ENCODE assay signal across 1 cellular context in genomic region chr16:89586853-89587252, GRCh38.
TF ChIP-seq lines count a peak whose summit lies in the region.

No MANE protein-coding gene starts in this region.

TF ChIP-seq in K562, 482 proteins besides CTCF, POLR2A, EP300 and RAD21 (continues in another document):
- TF ChIP-seq ZNF197 (CRISPR knock-in tag; IDR thresholded peaks at IDR 0.05; ENCODE audit: low read depth), result no peak
- TF ChIP-seq PHF20 (IDR thresholded peaks at IDR 0.05; ENCODE audit: partially characterized antibody), result peak; percentile 64
- TF ChIP-seq HMGN3 (IDR thresholded peaks at IDR 0.05; ENCODE audit: borderline replicate concordance, extremely low read depth, insufficient read length, low read depth, low read length), result peak; percentile 41
- no peak for TF ChIP-seq NFXL1 (CRISPR knock-in tag; IDR thresholded peaks at IDR 0.05)
- TF ChIP-seq HIVEP1 (CRISPR knock-in tag; IDR thresholded peaks at IDR 0.05), result no peak
- TF ChIP-seq CBX3 (IDR thresholded peaks at IDR 0.05; ENCODE audit: borderline replicate concordance in 1 of 2, low read length in 2 of 2), result peak in 1 of 2 experiments; percentile 49; a peak in 2 of 3 replicates
- TF ChIP-seq GATAD2A (IDR thresholded peaks at IDR 0.05), result no peak
- TF ChIP-seq TFAP4 (CRISPR knock-in tag; IDR thresholded peaks at IDR 0.05; ENCODE audit: borderline replicate concordance), result peak; percentile 36; the same call in 1 of the 2 replicates
- TF ChIP-seq SP2 (IDR thresholded peaks at IDR 0.05; ENCODE audit: extremely low read depth, low read depth, low read length, poor library complexity, severe bottlenecking), result no peak
- peak; percentile 46 for TF ChIP-seq NFIC (IDR thresholded peaks at IDR 0.05)
- TF ChIP-seq ARNT (IDR thresholded peaks at IDR 0.05), result 0 out of 4 replicates have a peak, but pooled peaks of 1 of the 2 experiments have one; percentile 31
- no peak for TF ChIP-seq ZNF274 (IDR thresholded peaks at IDR 0.05; ENCODE audit: borderline replicate concordance, low read depth, low read length)
- TF ChIP-seq GATAD2B (IDR thresholded peaks at IDR 0.05; ENCODE audit: borderline replicate concordance), result no peak
- TF ChIP-seq MXD1 (CRISPR knock-in tag; IDR thresholded peaks at IDR 0.05; ENCODE audit: borderline replicate concordance, poor library complexity, severe bottlenecking), result no peak
- TF ChIP-seq SMAD1 (IDR thresholded peaks at IDR 0.05; ENCODE audit: low read depth, low read length, partially characterized antibody), result no peak
- no peak for TF ChIP-seq ZNF764 (CRISPR knock-in tag; IDR thresholded peaks at IDR 0.05; ENCODE audit: low read depth)
- no peak for TF ChIP-seq HSF4 (CRISPR knock-in tag; IDR thresholded peaks at IDR 0.05; ENCODE audit: borderline replicate concordance)
- no peak for TF ChIP-seq E2F6 (IDR thresholded peaks at IDR 0.05; ENCODE audit: borderline replicate concordance in 1 of 2, extremely low read depth in 1 of 2, insufficient read depth in 1 of 2, insufficient read length in 1 of 2, low read depth in 1 of 2, low read length in 1 of 2, poor library complexity in 1 of 2, severe bottlenecking in 1 of 2)
- TF ChIP-seq ERF (CRISPR knock-in tag; IDR thresholded peaks at IDR 0.05), result no peak
- TF ChIP-seq SP1 (CRISPR knock-in tag; IDR thresholded peaks at IDR 0.05), result peak; percentile 90
- no peak for TF ChIP-seq RBM34 (IDR thresholded peaks at IDR 0.05; ENCODE audit: borderline replicate concordance, insufficient read depth, low read length)
- TF ChIP-seq MLX (CRISPR knock-in tag; conservative IDR thresholded peaks at IDR 0.05), result no peak
- TF ChIP-seq ATF3 (IDR thresholded peaks at IDR 0.05), result no peak
- no peak for TF ChIP-seq ATF3 (CRISPR knock-in tag; conservative IDR thresholded peaks at IDR 0.05)
- peak; percentile 54 to 63; a peak in 2 of 4 replicates for TF ChIP-seq TRIM24 (IDR thresholded peaks at IDR 0.05)
- TF ChIP-seq KDM4B (IDR thresholded peaks at IDR 0.05; ENCODE audit: borderline replicate concordance in 2 of 2, low read depth in 1 of 2), result no peak
- TF ChIP-seq TAF15 (IDR thresholded peaks at IDR 0.05; ENCODE audit: low read depth, low read length), result no peak
- no peak for TF ChIP-seq E2F4 (CRISPR knock-in tag; IDR thresholded peaks at IDR 0.05; ENCODE audit: low read depth)
- no peak for TF ChIP-seq CREM (IDR thresholded peaks at IDR 0.05; ENCODE audit: low read depth)
- TF ChIP-seq EGR1 (conservative IDR thresholded peaks at IDR 0.05), result peak; percentile 62
- TF ChIP-seq RBFOX2 (IDR thresholded peaks at IDR 0.05; ENCODE audit: low read depth, low read length), result peak; percentile 37; the same call in 1 of the 2 replicates
- TF ChIP-seq THRA (IDR thresholded peaks at IDR 0.05), result no peak
- no peak for TF ChIP-seq ZNF398 (CRISPR knock-in tag; IDR thresholded peaks at IDR 0.05)
- TF ChIP-seq SAFB2 (IDR thresholded peaks at IDR 0.05; ENCODE audit: borderline replicate concordance, low read depth, low read length, severe bottlenecking), result no peak
- peak; percentile 33; the same call in 1 of the 2 replicates for TF ChIP-seq ZNF740 (CRISPR knock-in tag; IDR thresholded peaks at IDR 0.05)
- TF ChIP-seq ZNF740 (tag; IDR thresholded peaks at IDR 0.05), result no peak
- TF ChIP-seq SMARCB1 (IDR thresholded peaks at IDR 0.05; ENCODE audit: insufficient read length, low read depth), result no peak
- no peak for TF ChIP-seq ZNF766 (CRISPR knock-in tag; conservative IDR thresholded peaks at IDR 0.05)
- no peak for TF ChIP-seq ZBTB43 (CRISPR knock-in tag; IDR thresholded peaks at IDR 0.05)
- TF ChIP-seq ILK (tag; IDR thresholded peaks at IDR 0.05; ENCODE audit: borderline replicate concordance, low read depth), result no peak
- no peak for TF ChIP-seq DIDO1 (tag; IDR thresholded peaks at IDR 0.05; ENCODE audit: low read depth)
- no peak for TF ChIP-seq NELFE (IDR thresholded peaks at IDR 0.05; ENCODE audit: insufficient read depth, insufficient read length)
- no peak for TF ChIP-seq TRIM28 (IDR thresholded peaks at IDR 0.05)
- TF ChIP-seq RBM39 (optimal IDR thresholded peaks at IDR 0.05; ENCODE audit: low read depth, low read length), result no peak
- TF ChIP-seq MCM2 (IDR thresholded peaks at IDR 0.05; ENCODE audit: low read depth), result no peak
- TF ChIP-seq ZNF561 (CRISPR knock-in tag; conservative IDR thresholded peaks at IDR 0.05), result no peak
- no peak for TF ChIP-seq ZNF668 (CRISPR knock-in tag; IDR thresholded peaks at IDR 0.05)
- TF ChIP-seq OTX1 (CRISPR knock-in tag; IDR thresholded peaks at IDR 0.05), result no peak
- TF ChIP-seq DPF2 (IDR thresholded peaks at IDR 0.05), result 0 out of 2 replicates have a peak, but pooled peaks have one; percentile 18
- no peak for TF ChIP-seq MECOM (CRISPR knock-in tag; IDR thresholded peaks at IDR 0.05)
- TF ChIP-seq PCBP1 (IDR thresholded peaks at IDR 0.05; ENCODE audit: low read depth, low read length, poor library complexity, severe bottlenecking), result peak; percentile 53
- peak; percentile 9 for TF ChIP-seq ZNF146 (CRISPR knock-in tag; IDR thresholded peaks at IDR 0.05; ENCODE audit: unreplicated experiment)
- TF ChIP-seq PCBP2 (IDR thresholded peaks at IDR 0.05; ENCODE audit: low read depth, low read length, poor library complexity, severe bottlenecking), result no peak
- TF ChIP-seq CLOCK (CRISPR knock-in tag; IDR thresholded peaks at IDR 0.05; ENCODE audit: borderline replicate concordance), result no peak
- no peak for TF ChIP-seq ARID3B (CRISPR knock-in tag; IDR thresholded peaks at IDR 0.05; ENCODE audit: borderline replicate concordance)
- TF ChIP-seq DNMT1 (IDR thresholded peaks at IDR 0.05), result no peak
